ENCODE assay signal across 1 cellular context in the genomic region with DNA sequence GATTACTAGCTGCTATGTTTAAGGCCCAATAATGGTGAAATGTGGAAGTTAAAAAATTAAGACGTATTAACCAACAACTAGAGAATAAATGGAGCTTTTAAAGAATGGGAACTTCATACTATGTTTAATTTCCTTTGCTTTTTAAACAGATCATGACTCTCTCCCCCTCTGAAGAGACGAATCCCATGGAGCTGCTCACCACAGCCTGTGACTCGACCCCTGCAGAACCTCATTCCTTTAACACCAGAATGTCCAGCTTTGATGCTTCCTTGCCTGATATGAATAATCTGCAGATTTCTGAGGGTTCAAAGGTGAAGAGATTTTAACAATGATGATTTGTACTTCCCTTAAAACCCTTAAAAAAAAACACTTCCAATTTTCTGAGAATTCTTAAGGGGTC.
TF ChIP-seq lines count a peak whose summit lies in the region.

No MANE protein-coding gene starts in this region.

TF ChIP-seq in endothelial cell of umbilical vein, 7 proteins besides CTCF, POLR2A, EP300 and RAD21:
- no peak for TF ChIP-seq POLR2AphosphoS5 (IDR thresholded peaks at IDR 0.05; ENCODE audit: insufficient read depth, low read depth, low read length)
- no peak for TF ChIP-seq JUN (IDR thresholded peaks at IDR 0.05; ENCODE audit: borderline replicate concordance, insufficient read depth, insufficient read length, low read depth)
- TF ChIP-seq MAX (IDR thresholded peaks at IDR 0.05; ENCODE audit: insufficient read depth, insufficient read length) = no peak
- TF ChIP-seq GATA2 (IDR thresholded peaks at IDR 0.05; ENCODE audit: insufficient read depth, insufficient read length, low read depth, low read length) = no peak
- no peak for TF ChIP-seq EZH2 (IDR thresholded peaks at IDR 0.05; ENCODE audit: borderline replicate concordance, low read depth, low read length, severe bottlenecking)
- TF ChIP-seq MYC (IDR thresholded peaks at IDR 0.05; ENCODE audit: low read depth, low read length) = no peak
- TF ChIP-seq FOS (IDR thresholded peaks at IDR 0.05; ENCODE audit: borderline replicate concordance, insufficient read depth, low read length) = no peak
